ENCODE assay signal across 27 cellular contexts in genomic region chr15:74924525-74924924, GRCh38.
"Had no signal": no experiment of that assay in that cellular context is flagged by ENCODE, and none has a peak within 500 bp of the region (broad histone marks: within the 10 kb centered on the region; RNA-seq: fewer than 3 reads in every experiment).

No MANE protein-coding gene starts in this region.

- H3K27ac ChIP-seq: neural progenitor cell, ovary, parathyroid adenoma, psoas muscle, right lobe of liver, sigmoid colon, stomach, thoracic aorta, thyroid gland, tibial nerve, upper lobe of left lung, vagina had no signal

- H3K36me3 ChIP-seq: ovary had no signal

- FAIRE-seq: small intestine, urothelium cell line had no signal

- H3K27ac Mint-ChIP-seq: nephron; neural progenitor cell; progenitor cell of endocrine pancreas; stimulated activated effector memory CD8-positive, alpha-beta T cell treated with anti-CD3 and anti-CD28 coated beads, Interleukin-12 subunit alpha, Interleukin-12 subunit beta, amount 100 ng/mL, for 72 hours; stimulated activated naive B cell treated with anti-CD40 and anti-IgM and Interleukin-4, amounts not matched to agents 10 μg/mL and 1 μg/mL and 100 μg/mL, for 72 hours; stimulated activated naive CD8-positive, alpha-beta T cell treated with anti-CD3 and anti-CD28 coated beads, Interleukin-15, Interleukin-2, amounts not matched to agents 100 ng/mL and 50 ng/mL, for 24 hours had no signal

- H3K4me3 Mint-ChIP-seq: nephron; neural progenitor cell; stimulated activated effector memory CD8-positive, alpha-beta T cell treated with anti-CD3 and anti-CD28 coated beads, Interleukin-12 subunit alpha, Interleukin-12 subunit beta, amount 100 ng/mL, for 72 hours; stimulated activated naive B cell treated with anti-CD40 and anti-IgM and Interleukin-4, amounts not matched to agents 10 μg/mL and 1 μg/mL and 100 μg/mL, for 72 hours; stimulated activated naive CD8-positive, alpha-beta T cell treated with anti-CD3 and anti-CD28 coated beads, Interleukin-15, Interleukin-2, amounts not matched to agents 100 ng/mL and 50 ng/mL, for 24 hours had no signal

- H3K9me3 ChIP-seq: ovary, psoas muscle, right lobe of liver, sigmoid colon, stomach, thoracic aorta, thyroid gland, tibial nerve, upper lobe of left lung, vagina had no signal

- H3K9me3 Mint-ChIP-seq: nephron; neural progenitor cell; stimulated activated effector memory CD8-positive, alpha-beta T cell treated with anti-CD3 and anti-CD28 coated beads, Interleukin-12 subunit alpha, Interleukin-12 subunit beta, amount 100 ng/mL, for 72 hours; stimulated activated naive B cell treated with anti-CD40 and anti-IgM and Interleukin-4, amounts not matched to agents 10 μg/mL and 1 μg/mL and 100 μg/mL, for 72 hours; stimulated activated naive CD8-positive, alpha-beta T cell treated with anti-CD3 and anti-CD28 coated beads, Interleukin-15, Interleukin-2, amounts not matched to agents 100 ng/mL and 50 ng/mL, for 24 hours had no signal

- H2AFZ ChIP-seq: neural progenitor cell, parathyroid adenoma had no signal

- ATAC-seq: psoas muscle; right cardiac atrium; right lobe of liver; stimulated activated effector memory CD8-positive, alpha-beta T cell treated with anti-CD3 and anti-CD28 coated beads, Interleukin-12 subunit alpha, Interleukin-12 subunit beta, amount 100 ng/mL, for 72 hours; stimulated activated naive B cell treated with anti-CD40 and anti-IgM and Interleukin-4, amounts not matched to agents 10 μg/mL and 1 μg/mL and 100 μg/mL, for 72 hours had no signal

- H3K27me3 Mint-ChIP-seq: progenitor cell of endocrine pancreas; stimulated activated naive B cell treated with anti-CD40 and anti-IgM and Interleukin-4, amounts not matched to agents 10 μg/mL and 1 μg/mL and 100 μg/mL, for 72 hours; stimulated activated naive CD8-positive, alpha-beta T cell treated with anti-CD3 and anti-CD28 coated beads, Interleukin-15, Interleukin-2, amounts not matched to agents 100 ng/mL and 50 ng/mL, for 24 hours had no signal

- H3K27me3 ChIP-seq: neural progenitor cell, ovary, right lobe of liver, sigmoid colon, stomach, thyroid gland, tibial nerve, upper lobe of left lung, vagina had no signal

- H3K4me2 ChIP-seq: neural progenitor cell had no signal

- H3K4me1 ChIP-seq: neural progenitor cell, parathyroid adenoma, psoas muscle, sigmoid colon, stomach, thyroid gland, tibial nerve, vagina had no signal

- H3K4me3 ChIP-seq: neural progenitor cell, ovary, psoas muscle, right lobe of liver, sigmoid colon, stomach, thoracic aorta, thyroid gland, tibial nerve, upper lobe of left lung, vagina had no signal

- H3K4me1 Mint-ChIP-seq: nephron; neural progenitor cell; stimulated activated effector memory CD8-positive, alpha-beta T cell treated with anti-CD3 and anti-CD28 coated beads, Interleukin-12 subunit alpha, Interleukin-12 subunit beta, amount 100 ng/mL, for 72 hours; stimulated activated naive B cell treated with anti-CD40 and anti-IgM and Interleukin-4, amounts not matched to agents 10 μg/mL and 1 μg/mL and 100 μg/mL, for 72 hours had no signal

- H3K9ac ChIP-seq: neural progenitor cell, parathyroid adenoma had no signal

- DNase-seq: occipital lobe; ovary; psoas muscle; right cardiac atrium; right lobe of liver; small intestine; stimulated activated CD4-positive, alpha-beta T cell treated with anti-CD3 and anti-CD28 coated beads, Interleukin-15, amount 100 ng/mL, for 24 hours; stimulated activated CD4-positive, alpha-beta T cell treated with anti-CD3 and anti-CD28 coated beads, Interleukin-2, amount 100 ng/mL, for 24 hours; stimulated activated CD4-positive, alpha-beta T cell treated with anti-CD3 and anti-CD28 coated beads, Interleukin-2, amount 100 ng/mL, for 48 hours; stimulated activated CD4-positive, alpha-beta T cell treated with anti-CD3 and anti-CD28 coated beads, Interleukin-4, amount 100 ng/mL, for 24 hours; stimulated activated naive B cell treated with anti-CD40 and anti-IgM and Interleukin-4, amounts not matched to agents 10 μg/mL and 1 μg/mL and 100 μg/mL, for 72 hours; stimulated activated naive CD4-positive, alpha-beta T cell treated with Interleukin-2 at 50 U/mL for 16 hours; stomach; thyroid gland; trophoblast cell; upper lobe of left lung had no signal
